Comparison of ENCODE assay signal across 27 cellular contexts in the genomic region with DNA sequence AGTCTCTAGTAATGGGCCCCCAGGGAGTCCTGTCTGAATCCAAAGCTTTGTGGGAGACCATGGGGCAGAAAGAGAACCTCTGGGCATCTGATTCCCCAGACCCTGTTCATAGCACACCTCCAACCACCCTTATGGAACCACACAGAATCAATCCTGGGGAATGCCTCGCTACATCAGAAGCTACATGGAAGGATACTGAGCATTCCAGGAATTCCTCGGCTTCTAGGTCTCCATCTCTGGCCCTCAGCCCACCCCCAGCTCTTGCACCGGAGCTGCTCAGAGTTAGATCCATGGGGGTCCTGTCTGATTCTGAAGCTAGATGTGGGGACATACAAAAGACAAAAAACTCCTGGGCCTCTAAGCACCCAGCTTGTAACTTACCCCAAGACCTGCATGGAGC.
"Had no signal": no experiment of that assay in that cellular context is flagged by ENCODE, and none has a peak within 500 bp of the region (broad histone marks: within the 10 kb centered on the region; RNA-seq: fewer than 3 reads in every experiment).

No MANE protein-coding gene starts in this region.

- H3K27me3 ChIP-seq: body of pancreas, colonic mucosa, testis, transverse colon had no signal

- H3K27me3 Mint-ChIP-seq: activated CD4-positive, alpha-beta memory T cell treated with anti-CD3 and anti-CD28 coated beads, Interleukin-2, amount 10 ng/mL, durations not matched to agents 7 days and 5 days; activated CD4-positive, alpha-beta T cell treated with anti-CD3 and anti-CD28 coated beads, Interleukin-2, amount 10 ng/mL, durations not matched to agents 7 days and 5 days; activated naive CD4-positive, alpha-beta T cell treated with anti-CD3 and anti-CD28 coated beads, Interleukin-2, amount 50 U/mL, for 24 hours; activated naive CD8-positive, alpha-beta T cell treated with anti-CD3 and anti-CD28 coated beads, Interleukin-2, amount 50 U/mL, for 24 hours; activated T-helper 17 cell treated with anti-CD3 and anti-CD28 coated beads, Interleukin-2, amount 50 U/mL, for 72 hours; naive thymus-derived CD4-positive, alpha-beta T cell had no signal

- H3K27ac Mint-ChIP-seq: activated CD4-positive, alpha-beta memory T cell treated with anti-CD3 and anti-CD28 coated beads, Interleukin-2, amount 10 ng/mL, durations not matched to agents 7 days and 5 days; activated CD4-positive, alpha-beta T cell treated with anti-CD3 and anti-CD28 coated beads, Interleukin-2, amount 10 ng/mL, durations not matched to agents 7 days and 5 days; activated naive CD4-positive, alpha-beta T cell treated with anti-CD3 and anti-CD28 coated beads, Interleukin-2, amount 50 U/mL, for 24 hours; activated naive CD8-positive, alpha-beta T cell treated with anti-CD3 and anti-CD28 coated beads, Interleukin-2, amount 50 U/mL, for 24 hours had no signal

- DNase-seq: activated CD4-positive, alpha-beta memory T cell treated with anti-CD3 and anti-CD28 coated beads, Interleukin-2, amount 10 ng/mL, durations not matched to agents 7 days and 5 days; activated CD4-positive, alpha-beta T cell treated with anti-CD3 and anti-CD28 coated beads for 1 hour; activated CD4-positive, alpha-beta T cell treated with anti-CD3 and anti-CD28 coated beads, Interleukin-2, amount 10 ng/mL, durations not matched to agents 7 days and 5 days; activated CD8-positive, alpha-beta memory T cell treated with anti-CD3 and anti-CD28 coated beads, Interleukin-2, amount 50 U/mL, for 48 hours; activated gamma-delta T cell treated with Interleukin-2 at 50 U/mL for 16 hours; activated naive CD8-positive, alpha-beta T cell treated with anti-CD3 and anti-CD28 coated beads, Interleukin-2, amount 50 U/mL, for 24 hours; activated T-cell treated with anti-CD3 and anti-CD28 coated beads, Interleukin-2, amount 50 U/mL, for 4 hours; body of pancreas; cerebellar nuclear complex; colonic mucosa; effector CD8-positive, alpha-beta T cell; immature natural killer cell; kidney; left colon; mammary epithelial cell; midbrain; naive thymus-derived CD4-positive, alpha-beta T cell; nucleus accumbens; right cardiac atrium; stimulated activated CD4-positive, alpha-beta T cell treated with anti-CD3 and anti-CD28 coated beads, Interleukin-2, amount 100 ng/mL, for 48 hours; stimulated activated naive CD8-positive, alpha-beta T cell treated with anti-CD3 and anti-CD28 coated beads, Interleukin-15, Interleukin-2, amounts not matched to agents 100 U/mL and 50 U/mL, for 24 hours; T-helper 2 cell; testis; transverse colon had no signal

- H3K4me1 Mint-ChIP-seq: activated CD4-positive, alpha-beta memory T cell treated with anti-CD3 and anti-CD28 coated beads, Interleukin-2, amount 10 ng/mL, durations not matched to agents 7 days and 5 days; activated CD4-positive, alpha-beta T cell treated with anti-CD3 and anti-CD28 coated beads, Interleukin-2, amount 10 ng/mL, durations not matched to agents 7 days and 5 days; activated naive CD4-positive, alpha-beta T cell treated with anti-CD3 and anti-CD28 coated beads, Interleukin-2, amount 50 U/mL, for 24 hours; activated naive CD8-positive, alpha-beta T cell treated with anti-CD3 and anti-CD28 coated beads, Interleukin-2, amount 50 U/mL, for 24 hours; activated T-helper 17 cell treated with anti-CD3 and anti-CD28 coated beads, Interleukin-2, amount 50 U/mL, for 72 hours; immature natural killer cell had no signal

- H3K4me1 ChIP-seq: body of pancreas, colonic mucosa, testis, transverse colon had no signal

- H3K4me3 Mint-ChIP-seq: activated CD4-positive, alpha-beta memory T cell treated with anti-CD3 and anti-CD28 coated beads, Interleukin-2, amount 10 ng/mL, durations not matched to agents 7 days and 5 days; activated CD4-positive, alpha-beta T cell treated with anti-CD3 and anti-CD28 coated beads, Interleukin-2, amount 10 ng/mL, durations not matched to agents 7 days and 5 days; activated naive CD4-positive, alpha-beta T cell treated with anti-CD3 and anti-CD28 coated beads, Interleukin-2, amount 50 U/mL, for 24 hours; activated naive CD8-positive, alpha-beta T cell treated with anti-CD3 and anti-CD28 coated beads, Interleukin-2, amount 50 U/mL, for 24 hours; activated T-cell treated with anti-CD3 and anti-CD28 coated beads, Interleukin-2, amount 50 U/mL, for 4 hours; activated T-helper 17 cell treated with anti-CD3 and anti-CD28 coated beads, Interleukin-2, amount 50 U/mL, for 72 hours; immature natural killer cell; naive thymus-derived CD4-positive, alpha-beta T cell had no signal

- H3K27ac ChIP-seq: body of pancreas, colonic mucosa, testis, transverse colon had no signal

- FAIRE-seq: frontal cortex, kidney had no signal

- H3K4me3 ChIP-seq: body of pancreas, colonic mucosa, testis, transverse colon had no signal

- H3K36me3 ChIP-seq: colonic mucosa, transverse colon had no signal

- H3K9me3 Mint-ChIP-seq: activated CD4-positive, alpha-beta memory T cell treated with anti-CD3 and anti-CD28 coated beads, Interleukin-2, amount 10 ng/mL, durations not matched to agents 7 days and 5 days; activated CD4-positive, alpha-beta T cell treated with anti-CD3 and anti-CD28 coated beads, Interleukin-2, amount 10 ng/mL, durations not matched to agents 7 days and 5 days; activated naive CD4-positive, alpha-beta T cell treated with anti-CD3 and anti-CD28 coated beads, Interleukin-2, amount 50 U/mL, for 24 hours; activated naive CD8-positive, alpha-beta T cell treated with anti-CD3 and anti-CD28 coated beads, Interleukin-2, amount 50 U/mL, for 24 hours; activated T-cell treated with anti-CD3 and anti-CD28 coated beads, Interleukin-2, amount 50 U/mL, for 4 hours; activated T-helper 17 cell treated with anti-CD3 and anti-CD28 coated beads, Interleukin-2, amount 50 U/mL, for 72 hours; immature natural killer cell; naive thymus-derived CD4-positive, alpha-beta T cell had no signal

- ATAC-seq: activated naive CD8-positive, alpha-beta T cell treated with anti-CD3 and anti-CD28 coated beads, Interleukin-2, amount 50 U/mL, for 24 hours; activated T-cell treated with anti-CD3 and anti-CD28 coated beads, Interleukin-2, amount 50 U/mL, for 4 hours; activated T-helper 17 cell treated with anti-CD3 and anti-CD28 coated beads, Interleukin-2, amount 50 U/mL, for 72 hours; body of pancreas; left colon; naive thymus-derived CD4-positive, alpha-beta T cell; right cardiac atrium; stimulated activated naive CD8-positive, alpha-beta T cell treated with anti-CD3 and anti-CD28 coated beads, Interleukin-15, Interleukin-2, amounts not matched to agents 100 U/mL and 50 U/mL, for 24 hours had no signal

- H3K9me3 ChIP-seq: body of pancreas, colonic mucosa, testis, transverse colon had no signal
